ENCODE assay signal across 1 cellular context in the genomic region with DNA sequence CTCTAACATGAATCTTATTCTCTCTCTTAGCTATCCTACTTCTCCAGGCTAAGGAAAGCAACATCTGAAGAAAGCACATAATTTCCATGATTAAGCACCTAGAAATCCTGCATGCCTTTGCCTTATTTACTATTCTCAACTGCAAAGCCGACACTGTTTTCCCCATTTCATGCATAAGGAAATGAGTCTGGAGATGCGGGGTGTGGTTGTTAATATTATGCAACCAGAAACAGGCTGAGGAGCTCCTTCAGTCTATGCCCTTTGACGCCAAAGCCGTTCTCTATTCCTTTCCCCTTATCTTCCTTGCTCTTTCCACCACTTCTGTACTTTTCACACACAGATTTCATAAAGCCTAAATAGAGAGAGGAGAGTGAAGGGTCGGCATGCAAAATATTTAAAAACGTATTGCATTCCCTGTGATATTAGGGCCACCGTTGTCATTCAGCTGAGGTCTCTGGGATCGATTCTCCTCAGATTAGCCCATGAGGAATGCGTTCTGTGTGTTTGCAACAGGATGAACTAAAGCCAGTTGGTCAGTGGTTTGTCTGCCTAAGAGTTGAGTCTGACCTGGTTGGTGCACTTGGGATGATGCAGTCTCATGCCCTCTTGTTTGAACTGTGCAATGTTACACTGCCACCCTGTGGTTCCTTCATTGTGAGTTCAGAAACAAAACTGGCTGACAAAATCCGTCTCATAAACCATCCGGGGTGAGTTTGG.
TF ChIP-seq lines count a peak whose summit lies in the region.

No MANE protein-coding gene starts in this region.

TF ChIP-seq in H1, 55 proteins besides CTCF, POLR2A, EP300 and RAD21 (continued from another document):
- TF ChIP-seq, protein P1, sequence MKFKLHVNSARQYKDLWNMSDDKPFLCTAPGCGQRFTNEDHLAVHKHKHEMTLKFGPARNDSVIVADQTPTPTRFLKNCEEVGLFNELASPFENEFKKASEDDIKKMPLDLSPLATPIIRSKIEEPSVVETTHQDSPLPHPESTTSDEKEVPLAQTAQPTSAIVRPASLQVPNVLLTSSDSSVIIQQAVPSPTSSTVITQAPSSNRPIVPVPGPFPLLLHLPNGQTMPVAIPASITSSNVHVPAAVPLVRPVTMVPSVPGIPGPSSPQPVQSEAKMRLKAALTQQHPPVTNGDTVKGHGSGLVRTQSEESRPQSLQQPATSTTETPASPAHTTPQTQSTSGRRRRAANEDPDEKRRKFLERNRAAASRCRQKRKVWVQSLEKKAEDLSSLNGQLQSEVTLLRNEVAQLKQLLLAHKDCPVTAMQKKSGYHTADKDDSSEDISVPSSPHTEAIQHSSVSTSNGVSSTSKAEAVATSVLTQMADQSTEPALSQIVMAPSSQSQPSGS (IDR thresholded peaks at IDR 0.05; ENCODE audit: low read length) = 0 out of 2 replicates have a peak, but pooled peaks have one; percentile 37
- no peak for TF ChIP-seq CHD1 (IDR thresholded peaks at IDR 0.05; ENCODE audit: low read depth, low read length)
- no peak for TF ChIP-seq TAF1 (IDR thresholded peaks at IDR 0.05; ENCODE audit: low read depth, low read length)
- no peak for TF ChIP-seq EZH2 (IDR thresholded peaks at IDR 0.05; ENCODE audit: low read depth, low read length, severe bottlenecking)
- no peak for TF ChIP-seq KDM4A (IDR thresholded peaks at IDR 0.05; ENCODE audit: low read depth, low read length, severe bottlenecking)
